Comparison of ENCODE assay signal across 18 cellular contexts in genomic region chr3:129310612-129311011, GRCh38. TPM values are rescaled to one million over a fixed set of nuclear protein-coding genes. Genes with fewer than 3 reads are reported as not detected.
A peak's percentile ranks its signal among the peaks of the same experiment; 100 is the strongest.
DNase-seq lines count a peak whose midpoint lies in the region; ATAC-seq and TF ChIP-seq lines count a peak whose summit lies in the region.
"Had no signal": no experiment of that assay in that cellular context is flagged by ENCODE, and none has a peak within 500 bp of the region (broad histone marks: within the 10 kb centered on the region; RNA-seq: fewer than 3 reads in every experiment).

No MANE protein-coding gene starts in this region.

- no peak overlapping the region for H3K4me3 Mint-ChIP-seq in T-helper 1 cell treated with Interleukin-12 subunit alpha and Interleukin-12 subunit beta and Interleukin-4 antibody, amounts not matched to agents 30 μg/mL and 1 μg/mL, for 36 hours
- H3K4me3 Mint-ChIP-seq: activated naive CD8-positive, alpha-beta T cell treated with anti-CD3 and anti-CD28 coated beads for 36 hours had no signal

- no peak for DNase-seq in T-helper 1 cell
- no peak for DNase-seq in RWPE2 (ENCODE audit: low spot score)
- DNase-seq in NCI-H1694 treated with DMSO at 0.1 percent for 48 hours (lab: John Stamatoyannopoulos, UW): no peak
- DNase-seq: activated naive CD8-positive, alpha-beta T cell treated with anti-CD3 and anti-CD28 coated beads for 36 hours; DMS 273 treated with DMSO at 0.1 percent for 48 hours; GF-D8; glutamatergic neuron; NCI-H1436; NCI-H774; psoas muscle; spleen had no signal

- no peaks in the 10 kb centered on the region for H3K27me3 Mint-ChIP-seq in T-helper 1 cell treated with Interleukin-12 subunit alpha and Interleukin-12 subunit beta and Interleukin-4 antibody, amounts not matched to agents 30 μg/mL and 1 μg/mL, for 36 hours (ENCODE audit: low read depth)
- H3K27me3 Mint-ChIP-seq: activated naive CD8-positive, alpha-beta T cell treated with anti-CD3 and anti-CD28 coated beads for 36 hours; brain had no signal

- peak overlapping the region; percentile 11 for H3K27ac Mint-ChIP-seq in T-helper 1 cell treated with Interleukin-12 subunit alpha and Interleukin-12 subunit beta and Interleukin-4 antibody, amounts not matched to agents 30 μg/mL and 1 μg/mL, for 36 hours
- H3K27ac Mint-ChIP-seq: activated naive CD8-positive, alpha-beta T cell treated with anti-CD3 and anti-CD28 coated beads for 36 hours had no signal

- peaks cover 13% of the 10 kb centered on the region for H3K36me3 Mint-ChIP-seq in T-helper 1 cell treated with Interleukin-12 subunit alpha and Interleukin-12 subunit beta and Interleukin-4 antibody, amounts not matched to agents 30 μg/mL and 1 μg/mL, for 36 hours (ENCODE audit: low read depth)

- whole genome bisulfite sequencing in esophagus, 2 donors: 73 to 77% methylated on average over 3 of the region's 3 CpGs

- H3K27ac ChIP-seq in RWPE2 (ENCODE audit: poor library complexity, severe bottlenecking): peak overlapping the region; percentile 92
- H3K27ac ChIP-seq in esophagus (ENCODE audit: low read depth in 2 of 2, low read length in 1 of 2): peak overlapping the region; percentile 83 to 85
- peak overlapping the region in 13 of 21 experiments; percentile 7 to 81 (median 49) for H3K27ac ChIP-seq in skin epidermis
- H3K27ac ChIP-seq: psoas muscle, tibial artery had no signal

- peaks cover 32% of the 10 kb centered on the region for H3K4me1 Mint-ChIP-seq in T-helper 1 cell treated with Interleukin-12 subunit alpha and Interleukin-12 subunit beta and Interleukin-4 antibody, amounts not matched to agents 30 μg/mL and 1 μg/mL, for 36 hours (ENCODE audit: low read depth)

- no peaks in the 10 kb centered on the region for H3K36me3 ChIP-seq in RWPE2 (ENCODE audit: low read depth)
- H3K36me3 ChIP-seq in esophagus (ENCODE audit: control insufficient read depth in 2 of 2, insufficient read depth in 2 of 2, low read length in 1 of 2): peaks cover 0 to 2% of the 10 kb centered on the region in 2 donors
- H3K36me3 ChIP-seq: tibial artery had no signal

- peaks cover 24% of the 10 kb centered on the region for H3K4me1 ChIP-seq in RWPE2 (ENCODE audit: insufficient read depth, poor library complexity, severe bottlenecking)
- peaks cover 3 to 19% of the 10 kb centered on the region in 2 donors for H3K4me1 ChIP-seq in esophagus (ENCODE audit: control insufficient read depth in 2 of 2, insufficient read depth in 2 of 2, low read length in 1 of 2)

- H3K4me3 ChIP-seq in RWPE2 (ENCODE audit: severe bottlenecking): no peak overlapping the region
- no peak overlapping the region for H3K4me3 ChIP-seq in esophagus (ENCODE audit: low read depth in 1 of 2, low read length in 2 of 2)
- H3K4me3 ChIP-seq in skin epidermis: no peak overlapping the region
- H3K4me3 ChIP-seq: psoas muscle, spleen, tibial artery had no signal

- ATAC-seq in RWPE2 (ENCODE audit: low read depth): no peak
- ATAC-seq in GM21825 (IDR thresholded peaks at IDR 0.05; ENCODE audit: unreplicated experiment): no peak
- ATAC-seq in HG03095 (IDR thresholded peaks at IDR 0.05; ENCODE audit: unreplicated experiment): no peak
- ATAC-seq: psoas muscle had no signal

- no peak for TF ChIP-seq CTCF in RWPE2 (IDR thresholded peaks at IDR 0.05; ENCODE audit: poor library complexity, severe bottlenecking)

- no peaks in the 10 kb centered on the region for H3K9me3 ChIP-seq in RWPE2 (ENCODE audit: severe bottlenecking)
- no peaks in the 10 kb centered on the region for H3K9me3 ChIP-seq in esophagus (ENCODE audit: control insufficient read depth in 2 of 2, insufficient read depth in 1 of 2, low read depth in 1 of 2, low read length in 1 of 2)
- H3K9me3 ChIP-seq: psoas muscle, spleen, tibial artery had no signal

- no peaks in the 10 kb centered on the region for H3K27me3 ChIP-seq in RWPE2 (ENCODE audit: insufficient read depth, poor library complexity, severe bottlenecking)
- H3K27me3 ChIP-seq in esophagus (ENCODE audit: control insufficient read depth in 1 of 2, insufficient read depth in 2 of 2, low read length in 2 of 2): no peaks in the 10 kb centered on the region
- H3K27me3 ChIP-seq: spleen, tibial artery had no signal

- no peaks in the 10 kb centered on the region for H3K9me3 Mint-ChIP-seq in T-helper 1 cell treated with Interleukin-12 subunit alpha and Interleukin-12 subunit beta and Interleukin-4 antibody, amounts not matched to agents 30 μg/mL and 1 μg/mL, for 36 hours
- H3K9me3 Mint-ChIP-seq: activated naive CD8-positive, alpha-beta T cell treated with anti-CD3 and anti-CD28 coated beads for 36 hours had no signal

RNA-seq across cellular contexts. Expression of gene HMCES, which starts 31.9 kb away (rescaled TPM):
- polyA plus RNA-seq in esophagus: 10 to 100 TPM; 26.3 to 31.3 TPM
